8 cellular contexts compared by ENCODE assay signal in the genomic region with DNA sequence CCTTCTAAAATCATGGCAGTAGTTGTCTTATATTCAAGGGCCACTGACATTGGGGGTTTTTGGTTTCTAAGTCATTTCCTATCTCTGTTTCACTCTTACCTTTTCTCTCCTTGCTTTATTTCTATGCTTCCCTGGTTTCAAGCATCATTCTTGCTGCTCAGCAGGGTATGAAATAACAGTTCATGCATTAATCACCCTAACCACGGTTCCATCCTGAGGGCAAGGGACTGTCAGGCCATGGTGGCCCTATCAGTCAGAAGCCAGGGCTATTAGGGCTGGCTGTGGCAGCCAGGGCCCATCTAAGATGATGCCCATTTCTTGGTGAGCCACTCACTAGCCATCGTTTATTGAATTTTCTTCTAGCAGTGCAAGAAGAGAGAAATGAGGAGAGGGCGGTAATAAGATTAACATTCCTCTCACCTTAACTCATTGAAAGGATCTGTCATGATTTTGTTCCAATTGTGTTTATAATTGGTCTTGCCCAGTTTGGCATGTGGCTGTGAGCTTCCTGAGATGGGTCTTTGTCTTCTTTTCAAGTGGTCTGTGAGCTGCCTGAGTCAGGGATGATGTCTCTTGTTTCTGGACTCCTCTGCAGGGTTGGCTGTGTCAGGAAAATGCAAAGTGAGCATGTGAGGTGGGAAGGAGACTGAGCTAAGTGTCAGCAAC. TPM values are rescaled to one million over a fixed set of nuclear protein-coding genes. Genes with fewer than 3 reads are reported as not detected.
DNase-seq lines count a peak whose midpoint lies in the region; ATAC-seq and TF ChIP-seq lines count a peak whose summit lies in the region.

No MANE protein-coding gene starts in this region.

- H3K27ac Mint-ChIP-seq in T-cell: no peak overlapping the region

- H3K36me3 Mint-ChIP-seq in T-cell: no peaks in the 10 kb centered on the region

- no peak for TF ChIP-seq CTCF in gastrocnemius medialis (IDR thresholded peaks at IDR 0.05 in 4 of 5, conservative IDR thresholded peaks at IDR 0.05 in 1 of 5)

- in situ Hi-C loops in gastrocnemius medialis (cut with MboI; ENCODE audit: low sequenced_read_pairs in 4 of 4): no loop called here

- intact Hi-C loops in gastrocnemius medialis (cut with DNase I; ENCODE audit: low total_unique reads): loop anchor here (2.0 kb wide), 1 partner anchor 37 kb away; no protein-coding TSS in a partner anchor

- H3K4me3 Mint-ChIP-seq in T-cell: no peak overlapping the region

- no peaks in the 10 kb centered on the region for H3K9me3 ChIP-seq in gastrocnemius medialis

- H3K4me3 ChIP-seq in gastrocnemius medialis: no peak overlapping the region

- peaks cover 0 to 3% (median 0%) of the 10 kb centered on the region in 3 donors for H3K4me1 Mint-ChIP-seq in T-cell

- peaks cover 89 to 99% of the 10 kb centered on the region in 2 donors for H3K4me1 ChIP-seq in gastrocnemius medialis

- no peaks in the 10 kb centered on the region for H3K27me3 ChIP-seq in gastrocnemius medialis

- H3K9me3 Mint-ChIP-seq in T-cell: no peaks in the 10 kb centered on the region

- peak in 1 of 2 donors; percentile 11 for TF ChIP-seq POLR2A in gastrocnemius medialis (IDR thresholded peaks at IDR 0.05)

- POLR2A ChIA-PET in T-cell (lab: Charles Lee): no interaction called here

- DNase-seq in NCI-H82 (lab: John Stamatoyannopoulos, UW) (peak; percentile 39), NCI-H82 treated with DMSO at 0.1 percent for 48 hours (lab: John Stamatoyannopoulos, UW; ENCODE audit: unreplicated experiment) (no peak), gastrocnemius medialis (peak in 1 of 2 donors; percentile 11), T-cell (no peak), NCI-H146 (lab: John Stamatoyannopoulos, UW) (no peak), OCI-M1 (lab: John Stamatoyannopoulos, UW) (no peak)

- peak; percentile 49 for ATAC-seq in HG02763 (IDR thresholded peaks at IDR 0.05; ENCODE audit: unreplicated experiment)
- peak; percentile 10 for ATAC-seq in gastrocnemius medialis
- no peak for ATAC-seq in T-cell (replicated peaks in 1 of 4)

- no peaks in the 10 kb centered on the region for H3K36me3 ChIP-seq in gastrocnemius medialis

- H3K27ac ChIP-seq in angular gyrus (ENCODE audit: low read depth, low read length): peak overlapping the region; percentile 46
- peak overlapping the region; percentile 84 to 97 (median 94) for H3K27ac ChIP-seq in gastrocnemius medialis

- CTCF ChIA-PET in T-cell (lab: Charles Lee): interaction anchor here in 1 of 2 donors (0.7 kb wide), 1 partner anchor 1141 kb away, joined by 4 read pairs; no protein-coding TSS in a partner anchor

- H3K27me3 Mint-ChIP-seq in T-cell: no peaks in the 10 kb centered on the region

RNA-seq across cellular contexts. Expression of a gene that starts 45.2 kb away (rescaled TPM):
- total RNA-seq in gastrocnemius medialis (100 to 1,000 TPM; 304 to 593 (median 336) TPM), T-cell (1 to 10 TPM; 1.9 to 6.0 (median 5.0) TPM)

Comparison
In these comparisons a context has a peak if more than half of its experiments do, and no peak if none do; other contexts are left out.
1. ATAC-seq: peak in HG02763 (single experiment) and gastrocnemius medialis (2 of 2); none in T-cell (0 of 4).
2. RNA of a gene that starts 45.2 kb away (total RNA-seq): 304 to 593 TPM in gastrocnemius medialis; 1.9 to 6.0 TPM in T-cell; every median in the first group is over 10 times any median in the second.